ENCODE assay signal across 17 cellular contexts in the genomic region with DNA sequence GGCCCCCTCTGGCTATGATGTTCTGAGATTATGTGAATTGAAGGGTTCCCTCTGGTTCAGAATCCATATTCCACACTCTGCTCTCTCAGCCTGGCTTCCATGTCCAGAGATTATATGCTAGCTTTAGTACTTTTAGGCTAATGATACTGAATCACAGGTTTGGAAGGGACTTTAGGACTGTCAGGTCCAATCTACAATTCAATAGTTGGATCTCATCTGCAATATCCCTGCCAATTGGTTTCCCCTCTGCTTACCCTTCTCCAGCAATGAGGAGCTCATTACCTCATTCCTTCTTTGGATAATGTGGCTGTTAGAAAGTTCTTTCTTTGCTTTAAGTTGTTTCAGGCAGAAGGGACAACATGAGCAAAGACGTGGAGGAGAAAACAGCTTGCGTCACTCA.
DNase-seq lines count a peak whose midpoint lies in the region; ATAC-seq and TF ChIP-seq lines count a peak whose summit lies in the region.
"Had no signal": no experiment of that assay in that cellular context is flagged by ENCODE, and none has a peak within 500 bp of the region (broad histone marks: within the 10 kb centered on the region; RNA-seq: fewer than 3 reads in every experiment).

No MANE protein-coding gene starts in this region.

- peak overlapping the region; percentile 99 for H2BK12ac ChIP-seq in trophoblast cell (ENCODE audit: low read length)

- H3K27me3 ChIP-seq in heart left ventricle: no peaks in the 10 kb centered on the region
- no peaks in the 10 kb centered on the region for H3K27me3 ChIP-seq in IMR-90 (ENCODE audit: control insufficient read depth, insufficient read depth, low read length)
- no peaks in the 10 kb centered on the region for H3K27me3 ChIP-seq in trophoblast cell (ENCODE audit: insufficient read depth, low read length)

- in situ Hi-C loops in IMR-90 (cut with MboI; ENCODE audit: low sequenced_read_pairs): no loop called here

- ATAC-seq in Right ventricle myocardium inferior (peak; percentile 39), heart left ventricle (no peak), IMR-90 (ENCODE audit: low read depth) (no peak)
- no peak for ATAC-seq in stimulated activated naive B cell treated with anti-CD40 and anti-IgM and Interleukin-4, amounts not matched to agents 10 μg/mL and 1 μg/mL and 100 μg/mL, for 72 hours (replicated peaks)
- ATAC-seq: A549; CD8-positive, alpha-beta T cell had no signal

- H3K4me2 ChIP-seq in IMR-90 (ENCODE audit: low read depth, low read length): no peak overlapping the region
- H3K4me2 ChIP-seq in trophoblast cell (ENCODE audit: low read length): no peak overlapping the region
- H3K4me2 ChIP-seq: A549; BLaER1 treated with 17β-estradiol and CSF1 and Interleukin-3, amounts not matched to agents 10 nM and 100 nM had no signal

- 0 out of 2 replicates have a peak overlapping the region, but pooled peaks have one; percentile 5 for H2AK5ac ChIP-seq in IMR-90 (ENCODE audit: low read depth, low read length)
- peak overlapping the region; percentile 59 for H2AK5ac ChIP-seq in trophoblast cell (ENCODE audit: low read length)

- DNase-seq in Right ventricle myocardium inferior (ENCODE audit: missing footprints) (no peak), heart left ventricle (no peak), IMR-90 (no peak), trophoblast cell (no peak)
- no peak for DNase-seq in stimulated activated naive B cell treated with anti-CD40 and anti-IgM and Interleukin-4, amounts not matched to agents 10 μg/mL and 1 μg/mL and 100 μg/mL, for 72 hours
- DNase-seq: AML-193; Caco-2; Calu3; CD4-positive, alpha-beta T cell; CD8-positive, alpha-beta T cell; DMS79 treated with DMSO at 0.1 percent for 48 hours; GF-D8 had no signal

- peaks cover 0 to 14% (median 0%) of the 10 kb centered on the region in 12 donors for H3K4me1 ChIP-seq in heart left ventricle
- H3K4me1 ChIP-seq in IMR-90 (ENCODE audit: control insufficient read depth, insufficient read depth, low read length): peaks cover 20% of the 10 kb centered on the region
- peaks cover 9 to 18% of the 10 kb centered on the region in 2 experiments for H3K4me1 ChIP-seq in trophoblast cell (ENCODE audit: control insufficient read depth in 1 of 2, insufficient read depth in 2 of 2, low read length in 2 of 2)

- H3K4me3 ChIP-seq in heart left ventricle: no peak overlapping the region
- no peak overlapping the region for H3K4me3 ChIP-seq in IMR-90 (ENCODE audit: insufficient read depth, low read depth, low read length)
- H3K4me3 ChIP-seq in trophoblast cell (ENCODE audit: low read depth, low read length): no peak overlapping the region
- H3K4me3 ChIP-seq: A549; BLaER1 treated with 17β-estradiol and CSF1 and Interleukin-3, amounts not matched to agents 10 nM and 100 nM had no signal

- H3K27me3 Mint-ChIP-seq in stimulated activated naive B cell treated with anti-CD40 and anti-IgM and Interleukin-4, amounts not matched to agents 10 μg/mL and 1 μg/mL and 100 μg/mL, for 72 hours: peaks cover 0 to 4% of the 10 kb centered on the region in 2 donors
- H3K27me3 Mint-ChIP-seq: CD4-positive, alpha-beta T cell had no signal

- H3K9me3 Mint-ChIP-seq in stimulated activated naive B cell treated with anti-CD40 and anti-IgM and Interleukin-4, amounts not matched to agents 10 μg/mL and 1 μg/mL and 100 μg/mL, for 72 hours: no peaks in the 10 kb centered on the region
- H3K9me3 Mint-ChIP-seq: CD4-positive, alpha-beta T cell; CD8-positive, alpha-beta T cell had no signal

- H2BK20ac ChIP-seq in IMR-90 (ENCODE audit: low read depth, low read length): peak overlapping the region; percentile 15; the same call in 1 of the 2 replicates

- H3K27ac Mint-ChIP-seq in stimulated activated naive B cell treated with anti-CD40 and anti-IgM and Interleukin-4, amounts not matched to agents 10 μg/mL and 1 μg/mL and 100 μg/mL, for 72 hours: no peak overlapping the region
- H3K27ac Mint-ChIP-seq: B cell; CD4-positive, alpha-beta T cell; CD8-positive, alpha-beta T cell had no signal

- H4K91ac ChIP-seq in IMR-90 (ENCODE audit: insufficient read depth, low read depth, low read length): no peak overlapping the region
- H4K91ac ChIP-seq in trophoblast cell (ENCODE audit: low read depth, low read length): peak overlapping the region; percentile 82

- H3K27ac ChIP-seq in heart left ventricle (no peak overlapping the region), IMR-90 (ENCODE audit: insufficient read depth, low read length) (no peak overlapping the region), trophoblast cell (ENCODE audit: low read depth, low read length) (peak overlapping the region; percentile 62)
- H3K27ac ChIP-seq: 22Rv1; A549; BLaER1 treated with 17β-estradiol and CSF1 and Interleukin-3, amounts not matched to agents 10 nM and 100 nM; C4-2B had no signal

- no peak overlapping the region for H2BK5ac ChIP-seq in IMR-90 (ENCODE audit: low read depth, low read length, poor library complexity, severe bottlenecking)
- peak overlapping the region; percentile 72 for H2BK5ac ChIP-seq in trophoblast cell (ENCODE audit: low read depth, low read length, poor library complexity)

- H3K36me3 Mint-ChIP-seq in stimulated activated naive B cell treated with anti-CD40 and anti-IgM and Interleukin-4, amounts not matched to agents 10 μg/mL and 1 μg/mL and 100 μg/mL, for 72 hours: no peaks in the 10 kb centered on the region
- H3K36me3 Mint-ChIP-seq: CD8-positive, alpha-beta T cell had no signal

- TF ChIP-seq POLR2A in heart left ventricle (IDR thresholded peaks at IDR 0.05): no peak
- no peak for TF ChIP-seq POLR2A in IMR-90 (IDR thresholded peaks at IDR 0.05; ENCODE audit: low read depth, low read length)

- BruUV-seq in IMR-90 (replicated peaks; lab: Mats Ljungman, UMichigan): no TSS peak

- no peaks in the 10 kb centered on the region for H3K9me3 ChIP-seq in heart left ventricle
- no peaks in the 10 kb centered on the region for H3K9me3 ChIP-seq in IMR-90 (ENCODE audit: control insufficient read depth, insufficient read depth, low read length)
- no peaks in the 10 kb centered on the region for H3K9me3 ChIP-seq in trophoblast cell (ENCODE audit: insufficient read depth, low read depth, low read length)
- H3K9me3 ChIP-seq: A549; BLaER1 treated with 17β-estradiol and CSF1 and Interleukin-3, amounts not matched to agents 10 nM and 100 nM; Caco-2 had no signal

- H3K4me1 Mint-ChIP-seq in stimulated activated naive B cell treated with anti-CD40 and anti-IgM and Interleukin-4, amounts not matched to agents 10 μg/mL and 1 μg/mL and 100 μg/mL, for 72 hours: peaks cover 4 to 12% of the 10 kb centered on the region in 2 donors
- H3K4me1 Mint-ChIP-seq: B cell had no signal

- H3K9ac ChIP-seq in IMR-90 (ENCODE audit: low read depth, low read length): no peak overlapping the region
- H3K9ac ChIP-seq in trophoblast cell (ENCODE audit: low read length): no peak overlapping the region
- H3K9ac ChIP-seq: BLaER1 treated with 17β-estradiol and CSF1 and Interleukin-3, amounts not matched to agents 10 nM and 100 nM had no signal

- POLR2A ChIA-PET in IMR-90 (lab: Charles Lee; ENCODE audit: unreplicated experiment): no interaction called here

- H2AFZ ChIP-seq in IMR-90 (replicated peaks; ENCODE audit: low read length, poor library complexity): no peak overlapping the region
- H2AFZ ChIP-seq in trophoblast cell (ENCODE audit: insufficient read depth, low read length, poor library complexity): no peak overlapping the region

- WGBS in heart left ventricle, 4 donors: 82 to 92% (median 88%) methylated on average over 2 of the region's 2 CpGs
- WGBS in IMR-90 (ENCODE audit: extremely low coverage in 2 of 2, insufficient read length in 1 of 2), 2 experiments: no CpG with 5 or more reads among the region's 2 CpGs
- no CpG with 5 or more reads among the region's 2 CpGs for WGBS in trophoblast cell (ENCODE audit: extremely low coverage, insufficient coverage, insufficient read length)

- H2BK15ac ChIP-seq in IMR-90 (ENCODE audit: low read depth, low read length): 0 out of 3 replicates have a peak overlapping the region, but pooled peaks have one; percentile 24

- intact Hi-C loops in Right ventricle myocardium inferior (cut with DNase I) (no loop called here), heart left ventricle (cut with DNase I) (no loop called here), IMR-90 (cut with micrococcal nuclease) (no loop called here)

- peaks cover 8% of the 10 kb centered on the region; the same call in 1 of the 2 replicates for H3K9me1 ChIP-seq in IMR-90 (ENCODE audit: insufficient read depth, low read length)

- CTCF ChIA-PET in IMR-90 (lab: Yijun Ruan, JAX): no interaction called here

- H2AK9ac ChIP-seq in IMR-90 (replicated peaks; ENCODE audit: low read depth, low read length, poor library complexity): no peak overlapping the region

- H3K79me1 ChIP-seq in IMR-90 (ENCODE audit: low read depth in 1 of 2, low read length in 2 of 2) (no peaks in the 10 kb centered on the region), trophoblast cell (ENCODE audit: low read length) (peaks cover 26% of the 10 kb centered on the region)

- H3K18ac ChIP-seq in IMR-90 (ENCODE audit: low read depth, low read length): no peak overlapping the region
- H3K18ac ChIP-seq in trophoblast cell (ENCODE audit: low read length): peak overlapping the region; percentile 33

- H4K5ac ChIP-seq in IMR-90 (ENCODE audit: low read depth, low read length): no peak overlapping the region

- peaks cover 1% of the 10 kb centered on the region for H3K79me2 ChIP-seq in trophoblast cell (ENCODE audit: control insufficient read depth, insufficient read depth, low read length, poor library complexity)

- TF ChIP-seq RAD21 in IMR-90 (IDR thresholded peaks at IDR 0.05; ENCODE audit: low read length): no peak

- no peak overlapping the region for H3K23ac ChIP-seq in IMR-90 (ENCODE audit: low read depth, low read length)
- H3K23ac ChIP-seq in trophoblast cell (ENCODE audit: low read length): no peak overlapping the region

- no peak overlapping the region for H3K4me3 Mint-ChIP-seq in stimulated activated naive B cell treated with anti-CD40 and anti-IgM and Interleukin-4, amounts not matched to agents 10 μg/mL and 1 μg/mL and 100 μg/mL, for 72 hours
- H3K4me3 Mint-ChIP-seq: B cell; CD4-positive, alpha-beta T cell; CD8-positive, alpha-beta T cell had no signal

- TF ChIP-seq CTCF in heart left ventricle (IDR thresholded peaks at IDR 0.05): no peak
- TF ChIP-seq CTCF in IMR-90 (conservative IDR thresholded peaks at IDR 0.05; ENCODE audit: low read depth, low read length): no peak

- H4K20me1 ChIP-seq in IMR-90 (ENCODE audit: insufficient read depth, low read length): no peaks in the 10 kb centered on the region
- H4K20me1 ChIP-seq: BLaER1 treated with 17β-estradiol and CSF1 and Interleukin-3, amounts not matched to agents 10 nM and 100 nM had no signal

- no peaks in the 10 kb centered on the region for H3K36me3 ChIP-seq in heart left ventricle
- no peaks in the 10 kb centered on the region for H3K36me3 ChIP-seq in IMR-90 (ENCODE audit: control insufficient read depth, insufficient read depth, low read length)
- no peaks in the 10 kb centered on the region for H3K36me3 ChIP-seq in trophoblast cell (ENCODE audit: control insufficient read depth in 1 of 2, insufficient read depth in 2 of 2, low read length in 2 of 2)
- H3K36me3 ChIP-seq: BLaER1 treated with 17β-estradiol and CSF1 and Interleukin-3, amounts not matched to agents 10 nM and 100 nM had no signal

- no peak overlapping the region for H4K12ac ChIP-seq in trophoblast cell (ENCODE audit: low read depth, low read length)

- dilution Hi-C loops in IMR-90 (cut with HindIII; ENCODE audit: low sequenced_read_pairs, unreplicated experiment): no loop called here

- H3K56ac ChIP-seq in IMR-90 (ENCODE audit: extremely low read depth, insufficient read depth, low read length): no peak overlapping the region

- no peak overlapping the region for H2BK120ac ChIP-seq in IMR-90 (ENCODE audit: low read depth, low read length)
- peak overlapping the region; percentile 90 for H2BK120ac ChIP-seq in trophoblast cell (ENCODE audit: insufficient read depth, low read length, poor library complexity)

- H3K14ac ChIP-seq in IMR-90 (replicated peaks; ENCODE audit: low read depth, low read length) (no peak overlapping the region), trophoblast cell (ENCODE audit: low read length) (peak overlapping the region; percentile 86)

- H3K4ac ChIP-seq in IMR-90 (ENCODE audit: low read depth, low read length): no peak overlapping the region; the same call in 1 of the 2 replicates
- peak overlapping the region; percentile 22 for H3K4ac ChIP-seq in trophoblast cell (ENCODE audit: low read depth, low read length)

- H4K8ac ChIP-seq in IMR-90 (ENCODE audit: low read depth in 2 of 2, low read length in 2 of 2) (no peak overlapping the region), trophoblast cell (ENCODE audit: low read depth, low read length) (peak overlapping the region; percentile 49)
